In genomic region chr17:75142236-75142971, GRCh38 we compare ENCODE assay signal across 19 cellular contexts.
"Had no signal": no experiment of that assay in that cellular context is flagged by ENCODE, and none has a peak within 500 bp of the region (broad histone marks: within the 10 kb centered on the region; RNA-seq: fewer than 3 reads in every experiment).

No MANE protein-coding gene starts in this region.

- H3K27me3 Mint-ChIP-seq: activated CD8-positive, alpha-beta memory T cell treated with anti-CD3 and anti-CD28 coated beads, Interleukin-2, amount 10 ng/mL, durations not matched to agents 7 days and 5 days; activated naive CD8-positive, alpha-beta T cell treated with anti-CD3 and anti-CD28 coated beads, Interleukin-2, amount 10 ng/mL, durations not matched to agents 7 days and 5 days; effector memory CD8-positive, alpha-beta T cell; memory B cell; naive thymus-derived CD4-positive, alpha-beta T cell; stimulated activated naive B cell treated with anti-CD40 and anti-IgM and Interleukin-4, amounts not matched to agents 10 μg/mL and 1 μg/mL and 100 μg/mL, for 72 hours had no signal

- H3K9me3 ChIP-seq: body of pancreas, sigmoid colon, thoracic aorta, upper lobe of right lung had no signal

- H3K36me3 ChIP-seq: thoracic aorta had no signal

- H3K27ac Mint-ChIP-seq: stimulated activated naive B cell treated with anti-CD40 and anti-IgM and Interleukin-4, amounts not matched to agents 10 μg/mL and 1 μg/mL and 100 μg/mL, for 72 hours had no signal

- H3K27ac ChIP-seq: body of pancreas, foreskin keratinocyte, hepatocyte, parathyroid adenoma, sigmoid colon, thoracic aorta, upper lobe of right lung had no signal

- H3K4me1 ChIP-seq: body of pancreas, foreskin keratinocyte, parathyroid adenoma, sigmoid colon, upper lobe of right lung had no signal

- H3K27me3 ChIP-seq: body of pancreas, foreskin keratinocyte, hepatocyte, sigmoid colon, upper lobe of right lung had no signal

- H3K4me3 ChIP-seq: body of pancreas, hepatocyte, sigmoid colon, thoracic aorta, upper lobe of right lung had no signal

- DNase-seq: activated CD4-positive, alpha-beta T cell treated with anti-CD3 and anti-CD28 coated beads, Interleukin-2, amount 50 U/mL, for 48 hours; activated CD8-positive, alpha-beta memory T cell treated with anti-CD3 and anti-CD28 coated beads, Interleukin-2, amount 10 ng/mL, durations not matched to agents 7 days and 5 days; activated naive CD4-positive, alpha-beta T cell treated with Interleukin-2 at 50 U/mL for 16 hours; activated naive CD8-positive, alpha-beta T cell treated with anti-CD3 and anti-CD28 coated beads, Interleukin-2, amount 10 ng/mL, durations not matched to agents 7 days and 5 days; amygdala; body of pancreas; effector memory CD8-positive, alpha-beta T cell; foreskin keratinocyte; naive thymus-derived CD4-positive, alpha-beta T cell; sigmoid colon; stimulated activated CD4-positive, alpha-beta T cell treated with anti-CD3 and anti-CD28 coated beads, Interleukin-4, amount 100 ng/mL, for 4 hours; stimulated activated naive B cell treated with anti-CD40 and anti-IgM and Interleukin-4, amounts not matched to agents 10 μg/mL and 1 μg/mL and 100 μg/mL, for 72 hours; T-helper 1 cell; upper lobe of right lung had no signal

- H3K4me3 Mint-ChIP-seq: activated CD8-positive, alpha-beta memory T cell treated with anti-CD3 and anti-CD28 coated beads, Interleukin-2, amount 10 ng/mL, durations not matched to agents 7 days and 5 days; activated naive CD8-positive, alpha-beta T cell treated with anti-CD3 and anti-CD28 coated beads, Interleukin-2, amount 10 ng/mL, durations not matched to agents 7 days and 5 days; effector memory CD8-positive, alpha-beta T cell; memory B cell; naive thymus-derived CD4-positive, alpha-beta T cell; stimulated activated naive B cell treated with anti-CD40 and anti-IgM and Interleukin-4, amounts not matched to agents 10 μg/mL and 1 μg/mL and 100 μg/mL, for 72 hours had no signal

- H3K9me3 Mint-ChIP-seq: activated naive CD8-positive, alpha-beta T cell treated with anti-CD3 and anti-CD28 coated beads, Interleukin-2, amount 10 ng/mL, durations not matched to agents 7 days and 5 days; activated T-helper 2 cell treated with anti-CD3 and anti-CD28 coated beads, Interferon-gamma antibody, Interleukin-2, Interleukin-4, amounts not matched to agents 10 μg/mL and 5 μg/mL and 100 μg/mL, durations not matched to agents 14 hours and 24 hours and 36 hours; effector memory CD8-positive, alpha-beta T cell; memory B cell; naive thymus-derived CD4-positive, alpha-beta T cell; stimulated activated naive B cell treated with anti-CD40 and anti-IgM and Interleukin-4, amounts not matched to agents 10 μg/mL and 1 μg/mL and 100 μg/mL, for 72 hours had no signal

- ATAC-seq: activated CD8-positive, alpha-beta memory T cell treated with anti-CD3 and anti-CD28 coated beads, Interleukin-2, amount 10 ng/mL, durations not matched to agents 7 days and 5 days; body of pancreas; effector memory CD8-positive, alpha-beta T cell; foreskin keratinocyte; naive thymus-derived CD4-positive, alpha-beta T cell; stimulated activated naive B cell treated with anti-CD40 and anti-IgM and Interleukin-4, amounts not matched to agents 10 μg/mL and 1 μg/mL and 100 μg/mL, for 72 hours; upper lobe of right lung had no signal
